Comparison of ENCODE assay signal across 9 cellular contexts in genomic region chr15:51093488-51093864, GRCh38. TPM values are rescaled to one million over a fixed set of nuclear protein-coding genes. Genes with fewer than 3 reads are reported as not detected.
DNase-seq lines count a peak whose midpoint lies in the region; ATAC-seq and TF ChIP-seq lines count a peak whose summit lies in the region.
"Had no signal": no experiment of that assay in that cellular context is flagged by ENCODE, and none has a peak within 500 bp of the region (broad histone marks: within the 10 kb centered on the region; RNA-seq: fewer than 3 reads in every experiment).

No MANE protein-coding gene starts in this region.

- 12% methylated on average over 12 of the region's 21 CpGs for WGBS in mammary epithelial cell (ENCODE audit: low coverage, missing lambda C conversion rate)
- WGBS in smooth muscle cell (ENCODE audit: low lambda C conversion rate): 31% methylated on average over 20 of the region's 21 CpGs

- H3K4me3 ChIP-seq in HUES6 (ENCODE audit: low read depth, low read length) (peak overlapping the region; percentile 66), mammary epithelial cell (replicated peaks in 1 of 3; ENCODE audit: insufficient read depth in 1 of 3, low read depth in 2 of 3, low read length in 3 of 3) (peak overlapping the region; percentile 28 to 75 (median 51)), smooth muscle cell (peak overlapping the region; percentile 60)

- peak; percentile 6 for ATAC-seq in left lobe of liver

- no peaks in the 10 kb centered on the region for H3K36me3 ChIP-seq in HUES6 (ENCODE audit: control insufficient read depth, insufficient read depth, low read length)
- H3K36me3 ChIP-seq in mammary epithelial cell (ENCODE audit: insufficient read depth, low read length): no peaks in the 10 kb centered on the region
- no peaks in the 10 kb centered on the region for H3K36me3 ChIP-seq in smooth muscle cell (ENCODE audit: low read depth)

- H3K79me2 ChIP-seq in mammary epithelial cell (ENCODE audit: insufficient read depth, low read length) (no peaks in the 10 kb centered on the region), smooth muscle cell (ENCODE audit: low read depth) (no peaks in the 10 kb centered on the region)

- peaks cover 95% of the 10 kb centered on the region for H3K27me3 ChIP-seq in HUES6 (ENCODE audit: control insufficient read depth, insufficient read depth, low read length)
- no peaks in the 10 kb centered on the region for H3K27me3 ChIP-seq in mammary epithelial cell (ENCODE audit: insufficient read depth, low read length)
- H3K27me3 ChIP-seq in smooth muscle cell (ENCODE audit: low read depth): peaks cover 56% of the 10 kb centered on the region

- TF ChIP-seq CTCF in mammary epithelial cell (conservative IDR thresholded peaks at IDR 0.05 in 1 of 2, IDR thresholded peaks at IDR 0.05 in 1 of 2; ENCODE audit: extremely low read depth in 1 of 2, insufficient read depth in 1 of 2, low read depth in 1 of 2, low read length in 2 of 2) (no peak), smooth muscle cell (IDR thresholded peaks at IDR 0.05; ENCODE audit: borderline replicate concordance, insufficient read depth, poor library complexity, severe bottlenecking) (no peak)

- H3K4me2 ChIP-seq in mammary epithelial cell (ENCODE audit: insufficient read depth, low read depth, low read length) (peak overlapping the region; percentile 90), smooth muscle cell (peak overlapping the region; percentile 93)

- intact Hi-C loops in mammary epithelial cell (cut with micrococcal nuclease): loop anchor here (10.0 kb wide), 1 partner anchor 149 kb away; no protein-coding TSS in a partner anchor

- peaks cover 5% of the 10 kb centered on the region for H3F3A ChIP-seq in smooth muscle cell (ENCODE audit: low read depth)

- no peak for DNase-seq in mammary epithelial cell
- DNase-seq in left lobe of liver (ENCODE audit: low spot score): no peak
- no peak for DNase-seq in smooth muscle cell (lab: John Stamatoyannopoulos, UW; ENCODE audit: unreplicated experiment)
- no peak for DNase-seq in COR-L47 (lab: John Stamatoyannopoulos, UW)
- DNase-seq in stimulated activated CD4-positive, alpha-beta T cell treated with anti-CD3 and anti-CD28 coated beads, Interleukin-4, amount 100 ng/mL, for 1 hour: no peak
- no peak for DNase-seq in kidney tubule cell (ENCODE audit: low spot score)
- no peak for DNase-seq in cerebellum (ENCODE audit: low spot score)

- H2AFZ ChIP-seq in mammary epithelial cell (ENCODE audit: low read depth, low read length) (peak overlapping the region; percentile 87), smooth muscle cell (ENCODE audit: low read depth) (no peak overlapping the region)

- H3K27ac ChIP-seq in HUES6 (ENCODE audit: low read depth, low read length) (no peak overlapping the region), mammary epithelial cell (ENCODE audit: insufficient read depth, low read depth, low read length) (no peak overlapping the region), smooth muscle cell (ENCODE audit: low read depth) (no peak overlapping the region)
- H3K27ac ChIP-seq: epithelial cell of prostate had no signal

- in situ Hi-C loops in mammary epithelial cell (cut with MboI; ENCODE audit: low sequenced_read_pairs in 2 of 2): no loop called here

- dilution Hi-C loops in mammary epithelial cell (cut with HindIII; ENCODE audit: low sequenced_read_pairs): no loop called here

- H4K20me1 ChIP-seq in mammary epithelial cell (ENCODE audit: insufficient read depth, low read length) (no peaks in the 10 kb centered on the region), smooth muscle cell (ENCODE audit: low read depth) (no peaks in the 10 kb centered on the region)

- peaks cover 9% of the 10 kb centered on the region for H3K4me1 ChIP-seq in HUES6 (ENCODE audit: control insufficient read depth, insufficient read depth, low read length)
- H3K4me1 ChIP-seq in mammary epithelial cell (ENCODE audit: insufficient read depth, low read length): peaks cover 19% of the 10 kb centered on the region
- H3K4me1 ChIP-seq in smooth muscle cell (ENCODE audit: low read depth): peaks cover 9% of the 10 kb centered on the region

- no TSS peak for BruUV-seq in mammary epithelial cell (replicated peaks; lab: Mats Ljungman, UMichigan)

- H3K9me3 ChIP-seq in HUES6 (ENCODE audit: control insufficient read depth, insufficient read depth, low read depth, low read length): no peaks in the 10 kb centered on the region
- H3K9me3 ChIP-seq in mammary epithelial cell (replicated peaks; ENCODE audit: insufficient read depth, low read length): no peaks in the 10 kb centered on the region
- H3K9me3 ChIP-seq in smooth muscle cell (replicated peaks; ENCODE audit: low read depth): no peaks in the 10 kb centered on the region

- CTCF ChIA-PET in mammary epithelial cell (lab: Charles Lee; ENCODE audit: low non-redundant PET): no interaction called here

- H3K9ac ChIP-seq in HUES6 (ENCODE audit: low read length): no peak overlapping the region
- no peak overlapping the region for H3K9ac ChIP-seq in mammary epithelial cell (ENCODE audit: insufficient read depth, low read length)
- no peak overlapping the region for H3K9ac ChIP-seq in smooth muscle cell (ENCODE audit: low read depth)

RNA-seq across cellular contexts. Expression of gene TNFAIP8L3, which starts 1.2 kb away (rescaled TPM):
- total RNA-seq in mammary epithelial cell (1 to 10 TPM; 6.5 to 9.7 TPM), left lobe of liver (1.1 TPM), smooth muscle cell (not detected in 2 replicates), cerebellum (3.2 TPM)
- polyA plus RNA-seq in mammary epithelial cell (2.7 TPM), smooth muscle cell (0.40 TPM in 1 of 2 replicates, not detected in the other)
- polyA minus RNA-seq in mammary epithelial cell: 14.6 TPM
